In genomic region chr15:74433592-74434259, GRCh38 we compare ENCODE assay signal across 8 cellular contexts. TPM values are rescaled to one million over a fixed set of nuclear protein-coding genes. Genes with fewer than 3 reads are reported as not detected.
DNase-seq lines count a peak whose midpoint lies in the region; ATAC-seq, FAIRE-seq and TF ChIP-seq lines count a peak whose summit lies in the region.

Gene SEMA7A, minus strand, starts transcription at chr15:74433958. Its CDS starts 40 bp downstream, at chr15:74433918.

- 96% methylated on average over 5 of the region's 75 CpGs for WGBS in A549 (ENCODE audit: missing lambda C conversion rate)
- WGBS in ectodermal cell, 2 experiments: 2% methylated on average over 75 of the region's 75 CpGs

- TF ChIP-seq RAD21 in A549 (conservative IDR thresholded peaks at IDR 0.05 in 1 of 2, IDR thresholded peaks at IDR 0.05 in 1 of 2): no peak

- intact Hi-C loops in lower lobe of right lung (cut with DNase I): no loop called here

- H3K4me3 ChIP-seq in A549 (peak within 1 kb of the TSS; percentile 73), ectodermal cell (ENCODE audit: insufficient read depth, low read depth, low read length) (peak within 1 kb of the TSS; percentile 81), lower lobe of right lung (peak within 1 kb of the TSS; percentile 87)

- H3K36me3 Mint-ChIP-seq in activated CD4-positive, alpha-beta memory T cell treated with anti-CD3 and anti-CD28 coated beads, Interleukin-2, amount 10 ng/mL, durations not matched to agents 7 days and 5 days (ENCODE audit: low read depth): no peaks in the 10 kb centered on the region

- H3K9me3 Mint-ChIP-seq in activated CD4-positive, alpha-beta memory T cell treated with anti-CD3 and anti-CD28 coated beads, Interleukin-2, amount 10 ng/mL, durations not matched to agents 7 days and 5 days: no peaks in the 10 kb centered on the region

- TF ChIP-seq CTCF in A549 (IDR thresholded peaks at IDR 0.05): no peak
- TF ChIP-seq CTCF in lower lobe of right lung (IDR thresholded peaks at IDR 0.05): no peak

- DNase-seq in A549 (ENCODE audit: low read depth in 1 of 2, low spot score in 1 of 2): peak; percentile 32 to 81
- peak; percentile 42 to 88 for DNase-seq in NCI-H526 (lab: John Stamatoyannopoulos, UW)
- peak; percentile 86 for DNase-seq in activated CD4-positive, alpha-beta memory T cell treated with anti-CD3 and anti-CD28 coated beads, Interleukin-2, amount 10 ng/mL, durations not matched to agents 7 days and 5 days
- peak; percentile 89 for DNase-seq in lower lobe of right lung
- peak; percentile 53 to 85 (median 64) for DNase-seq in stimulated activated CD4-positive, alpha-beta T cell treated with anti-CD3 and anti-CD28 coated beads, TNF-alpha, amount 100 ng/mL, for 24 hours (ENCODE audit: low read depth in 3 of 3)

- ATAC-seq in A549: peak; percentile 77 to 80
- peak; percentile 55 for ATAC-seq in GM18519 (IDR thresholded peaks at IDR 0.05; ENCODE audit: low FRiP score, unreplicated experiment)
- peak; percentile 65 for ATAC-seq in HG03045 (IDR thresholded peaks at IDR 0.05; ENCODE audit: unreplicated experiment)
- peak; percentile 91 to 95 for ATAC-seq in lower lobe of right lung

- CTCF ChIA-PET in A549 (lab: Yijun Ruan, JAX): interaction anchor here (1.1 to 36.0 kb wide), 3 partner anchors 38 to 336 kb away, joined by 3 to 681 read pairs (median 4); partner anchors contain the start of gene CYP11A1
- CTCF ChIA-PET in activated CD4-positive, alpha-beta memory T cell treated with anti-CD3 and anti-CD28 coated beads, Interleukin-2, amount 10 ng/mL, durations not matched to agents 7 days and 5 days (lab: Charles Lee): interaction anchor here (2.7 to 15.2 kb wide), 2 partner anchors 52 to 58 kb away, joined by 13 to 248 read pairs; no protein-coding TSS in a partner anchor

- no peak for TF ChIP-seq EP300 in A549 (IDR thresholded peaks at IDR 0.05)

- H3K36me3 ChIP-seq in ectodermal cell (ENCODE audit: control insufficient read depth, insufficient read depth, low read length) (no peaks in the 10 kb centered on the region), lower lobe of right lung (no peaks in the 10 kb centered on the region)

- H3K27ac ChIP-seq in A549 (peak within 1 kb of the TSS; percentile 60 to 89), ectodermal cell (ENCODE audit: insufficient read depth, low read depth, low read length, poor library complexity, severe bottlenecking) (no peak within 1 kb of the TSS), lower lobe of right lung (peak within 1 kb of the TSS; percentile 76)

- H3K4me1 Mint-ChIP-seq in activated CD4-positive, alpha-beta memory T cell treated with anti-CD3 and anti-CD28 coated beads, Interleukin-2, amount 10 ng/mL, durations not matched to agents 7 days and 5 days: peaks cover 35% of the 10 kb centered on the region

- POLR2A ChIA-PET in A549 (lab: Yijun Ruan, JAX): no interaction called here
- POLR2A ChIA-PET in activated CD4-positive, alpha-beta memory T cell treated with anti-CD3 and anti-CD28 coated beads, Interleukin-2, amount 10 ng/mL, durations not matched to agents 7 days and 5 days (lab: Charles Lee): interaction anchor here (0.6 to 1.7 kb wide), 7 partner anchors 10 to 178 kb away, joined by 3 to 14 read pairs (median 4); partner anchors contain the start of gene UBL7

- TF ChIP-seq POLR2A in A549 (IDR thresholded peaks at IDR 0.05; ENCODE audit: low read length): peak; percentile 56; the same call in 1 of the 2 replicates

- peaks cover 10% of the 10 kb centered on the region; the same call in 2 of the 3 replicates for H3K4me1 ChIP-seq in A549
- H3K4me1 ChIP-seq in ectodermal cell (ENCODE audit: control insufficient read depth, insufficient read depth, low read length): peaks cover 26% of the 10 kb centered on the region
- H3K4me1 ChIP-seq in lower lobe of right lung: peaks cover 26% of the 10 kb centered on the region

- no peak for FAIRE-seq in A549 (lab: Jason Lieb, UNC)

- peak within 1 kb of the TSS; percentile 33 for H3K27ac Mint-ChIP-seq in activated CD4-positive, alpha-beta memory T cell treated with anti-CD3 and anti-CD28 coated beads, Interleukin-2, amount 10 ng/mL, durations not matched to agents 7 days and 5 days

- H3K9me3 ChIP-seq in A549 (no peaks in the 10 kb centered on the region), ectodermal cell (ENCODE audit: control insufficient read depth, low read length) (no peaks in the 10 kb centered on the region), lower lobe of right lung (no peaks in the 10 kb centered on the region)

- H3K4me3 Mint-ChIP-seq in activated CD4-positive, alpha-beta memory T cell treated with anti-CD3 and anti-CD28 coated beads, Interleukin-2, amount 10 ng/mL, durations not matched to agents 7 days and 5 days: peak within 1 kb of the TSS; percentile 67

- H3K27me3 ChIP-seq in ectodermal cell (ENCODE audit: control insufficient read depth, insufficient read depth, low read length, poor library complexity, severe bottlenecking): peaks cover 15% of the 10 kb centered on the region
- peaks cover 12% of the 10 kb centered on the region for H3K27me3 ChIP-seq in lower lobe of right lung (ENCODE audit: low read depth)

- peak within 1 kb of the TSS; percentile 89 for H3K4me2 ChIP-seq in A549

- peaks cover 4% of the 10 kb centered on the region for H3K27me3 Mint-ChIP-seq in activated CD4-positive, alpha-beta memory T cell treated with anti-CD3 and anti-CD28 coated beads, Interleukin-2, amount 10 ng/mL, durations not matched to agents 7 days and 5 days

TF ChIP-seq in A549, 52 proteins besides CTCF, POLR2A, EP300 and RAD21:
- TF ChIP-seq MYC (IDR thresholded peaks at IDR 0.05; ENCODE audit: borderline replicate concordance, low read length): no peak
- TF ChIP-seq RCOR1 (IDR thresholded peaks at IDR 0.05; ENCODE audit: low read depth, low read length): no peak
- no peak for TF ChIP-seq HOXA7 (CRISPR knock-in tag; IDR thresholded peaks at IDR 0.05)
- TF ChIP-seq ZFP36 (IDR thresholded peaks at IDR 0.05; ENCODE audit: borderline replicate concordance, partially characterized antibody): no peak
- TF ChIP-seq KDM1A (IDR thresholded peaks at IDR 0.05; ENCODE audit: low read depth): no peak
- no peak for TF ChIP-seq FOSL2 (IDR thresholded peaks at IDR 0.05)
- no peak for TF ChIP-seq FOSL2 (CRISPR knock-in tag; IDR thresholded peaks at IDR 0.05)
- TF ChIP-seq CHD2 (IDR thresholded peaks at IDR 0.05; ENCODE audit: low read length, partially characterized antibody): no peak
- no peak for TF ChIP-seq ELK1 (IDR thresholded peaks at IDR 0.05; ENCODE audit: low read depth, low read length)
- TF ChIP-seq BCL3 (IDR thresholded peaks at IDR 0.05): no peak
- TF ChIP-seq MAFK (IDR thresholded peaks at IDR 0.05; ENCODE audit: partially characterized antibody): no peak
- no peak for TF ChIP-seq NPAS2 (CRISPR knock-in tag; IDR thresholded peaks at IDR 0.05; ENCODE audit: borderline replicate concordance)
- TF ChIP-seq TFCP2L1 (CRISPR knock-in tag; IDR thresholded peaks at IDR 0.05): no peak
- no peak for TF ChIP-seq HEYL (CRISPR knock-in tag; IDR thresholded peaks at IDR 0.05)
- TF ChIP-seq ATOH8 (CRISPR knock-in tag; IDR thresholded peaks at IDR 0.05; ENCODE audit: low read depth): no peak

RNA-seq across cellular contexts. Expression of gene SEMA7A, which starts in this region (rescaled TPM):
- 0.44 and 0.63 TPM in 2 replicates for polyA plus RNA-seq in A549 (2011; rRNA removed)
- 0.48 and 1.1 TPM in 2 replicates for polyA plus RNA-seq in A549 (2012; cell fraction: cytosol; rRNA removed)
- 3.1 and 4.8 TPM in 2 replicates for polyA plus RNA-seq in A549 (2012; cell fraction: nucleus; rRNA removed)
- 1.2 to 1.7 TPM (median 1.7 TPM) in 3 replicates for polyA plus RNA-seq in A549 (2017; fragmentation: RNase III; extraction: RNeasy Plus Mini Kit Qiagen cat#74134 plus additional on column Dnase treatment)
- 0.66 and 1.4 TPM in 2 replicates for polyA minus RNA-seq in A549 (2011; rRNA and poly(A)+ RNA removed)
- total RNA-seq in activated CD4-positive, alpha-beta memory T cell treated with anti-CD3 and anti-CD28 coated beads, Interleukin-2, amount 10 ng/mL, durations not matched to agents 7 days and 5 days: 1 to 10 TPM; 3.8 to 4.3 TPM
- polyA plus RNA-seq in ectodermal cell (2013, experiment 1 of 4): 21.4 TPM
- polyA plus RNA-seq in ectodermal cell (2013, experiment 2 of 4): 17.8 TPM
- polyA plus RNA-seq in ectodermal cell (2013, experiment 3 of 4): 14.8 TPM
- 15.0 TPM for polyA plus RNA-seq in ectodermal cell (2013, experiment 4 of 4)
- total RNA-seq in lower lobe of right lung: 4.6 TPM
